Comparison of ENCODE assay signal across 2 cellular contexts in genomic region chrX:118074086-118074485, GRCh38.
TF ChIP-seq lines count a peak whose summit lies in the region.

No MANE protein-coding gene starts in this region.

TF ChIP-seq in HEK293, 187 proteins besides CTCF, POLR2A, EP300 and RAD21:
- TF ChIP-seq ZNF677 (tag by site-specific recombination; IDR thresholded peaks at IDR 0.05), result no peak
- TF ChIP-seq, protein P1, sequence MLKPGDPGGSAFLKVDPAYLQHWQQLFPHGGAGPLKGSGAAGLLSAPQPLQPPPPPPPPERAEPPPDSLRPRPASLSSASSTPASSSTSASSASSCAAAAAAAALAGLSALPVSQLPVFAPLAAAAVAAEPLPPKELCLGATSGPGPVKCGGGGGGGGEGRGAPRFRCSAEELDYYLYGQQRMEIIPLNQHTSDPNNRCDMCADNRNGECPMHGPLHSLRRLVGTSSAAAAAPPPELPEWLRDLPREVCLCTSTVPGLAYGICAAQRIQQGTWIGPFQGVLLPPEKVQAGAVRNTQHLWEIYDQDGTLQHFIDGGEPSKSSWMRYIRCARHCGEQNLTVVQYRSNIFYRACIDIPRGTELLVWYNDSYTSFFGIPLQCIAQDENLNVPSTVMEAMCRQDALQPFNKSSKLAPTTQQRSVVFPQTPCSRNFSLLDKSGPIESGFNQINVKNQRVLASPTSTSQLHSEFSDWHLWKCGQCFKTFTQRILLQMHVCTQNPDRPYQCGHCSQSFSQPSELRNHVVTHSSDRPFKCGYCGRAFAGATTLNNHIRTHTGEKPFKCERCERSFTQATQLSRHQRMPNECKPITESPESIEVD (tag by site-specific recombination; IDR thresholded peaks at IDR 0.05), result peak; percentile 71
- no peak for TF ChIP-seq ZNF488 (tag by site-specific recombination; IDR thresholded peaks at IDR 0.05)
- no peak for TF ChIP-seq ZNF140 (tag by site-specific recombination; IDR thresholded peaks at IDR 0.05)
- TF ChIP-seq, protein P2, sequence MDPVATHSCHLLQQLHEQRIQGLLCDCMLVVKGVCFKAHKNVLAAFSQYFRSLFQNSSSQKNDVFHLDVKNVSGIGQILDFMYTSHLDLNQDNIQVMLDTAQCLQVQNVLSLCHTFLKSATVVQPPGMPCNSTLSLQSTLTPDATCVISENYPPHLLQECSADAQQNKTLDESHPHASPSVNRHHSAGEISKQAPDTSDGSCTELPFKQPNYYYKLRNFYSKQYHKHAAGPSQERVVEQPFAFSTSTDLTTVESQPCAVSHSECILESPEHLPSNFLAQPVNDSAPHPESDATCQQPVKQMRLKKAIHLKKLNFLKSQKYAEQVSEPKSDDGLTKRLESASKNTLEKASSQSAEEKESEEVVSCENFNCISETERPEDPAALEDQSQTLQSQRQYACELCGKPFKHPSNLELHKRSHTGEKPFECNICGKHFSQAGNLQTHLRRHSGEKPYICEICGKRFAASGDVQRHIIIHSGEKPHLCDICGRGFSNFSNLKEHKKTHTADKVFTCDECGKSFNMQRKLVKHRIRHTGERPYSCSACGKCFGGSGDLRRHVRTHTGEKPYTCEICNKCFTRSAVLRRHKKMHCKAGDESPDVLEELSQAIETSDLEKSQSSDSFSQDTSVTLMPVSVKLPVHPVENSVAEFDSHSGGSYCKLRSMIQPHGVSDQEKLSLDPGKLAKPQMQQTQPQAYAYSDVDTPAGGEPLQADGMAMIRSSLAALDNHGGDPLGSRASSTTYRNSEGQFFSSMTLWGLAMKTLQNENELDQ (tag by site-specific recombination; IDR thresholded peaks at IDR 0.05; ENCODE audit: low read depth), result no peak

TF ChIP-seq in endothelial cell of umbilical vein, 7 proteins besides CTCF, POLR2A, EP300 and RAD21:
- TF ChIP-seq GATA2 (IDR thresholded peaks at IDR 0.05; ENCODE audit: insufficient read depth, insufficient read length, low read depth, low read length) (no peak), FOS (IDR thresholded peaks at IDR 0.05; ENCODE audit: borderline replicate concordance, insufficient read depth, low read length) (no peak), JUN (IDR thresholded peaks at IDR 0.05; ENCODE audit: borderline replicate concordance, insufficient read depth, insufficient read length, low read depth) (no peak), EZH2 (IDR thresholded peaks at IDR 0.05; ENCODE audit: borderline replicate concordance, low read depth, low read length, severe bottlenecking) (no peak), POLR2AphosphoS5 (IDR thresholded peaks at IDR 0.05; ENCODE audit: insufficient read depth, low read depth, low read length) (no peak), MYC (IDR thresholded peaks at IDR 0.05; ENCODE audit: low read depth, low read length) (no peak)
- TF ChIP-seq, protein P3, sequence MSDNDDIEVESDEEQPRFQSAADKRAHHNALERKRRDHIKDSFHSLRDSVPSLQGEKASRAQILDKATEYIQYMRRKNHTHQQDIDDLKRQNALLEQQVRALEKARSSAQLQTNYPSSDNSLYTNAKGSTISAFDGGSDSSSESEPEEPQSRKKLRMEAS (IDR thresholded peaks at IDR 0.05; ENCODE audit: insufficient read depth, insufficient read length), result no peak
